ENCODE assay signal across 9 cellular contexts in the genomic region with DNA sequence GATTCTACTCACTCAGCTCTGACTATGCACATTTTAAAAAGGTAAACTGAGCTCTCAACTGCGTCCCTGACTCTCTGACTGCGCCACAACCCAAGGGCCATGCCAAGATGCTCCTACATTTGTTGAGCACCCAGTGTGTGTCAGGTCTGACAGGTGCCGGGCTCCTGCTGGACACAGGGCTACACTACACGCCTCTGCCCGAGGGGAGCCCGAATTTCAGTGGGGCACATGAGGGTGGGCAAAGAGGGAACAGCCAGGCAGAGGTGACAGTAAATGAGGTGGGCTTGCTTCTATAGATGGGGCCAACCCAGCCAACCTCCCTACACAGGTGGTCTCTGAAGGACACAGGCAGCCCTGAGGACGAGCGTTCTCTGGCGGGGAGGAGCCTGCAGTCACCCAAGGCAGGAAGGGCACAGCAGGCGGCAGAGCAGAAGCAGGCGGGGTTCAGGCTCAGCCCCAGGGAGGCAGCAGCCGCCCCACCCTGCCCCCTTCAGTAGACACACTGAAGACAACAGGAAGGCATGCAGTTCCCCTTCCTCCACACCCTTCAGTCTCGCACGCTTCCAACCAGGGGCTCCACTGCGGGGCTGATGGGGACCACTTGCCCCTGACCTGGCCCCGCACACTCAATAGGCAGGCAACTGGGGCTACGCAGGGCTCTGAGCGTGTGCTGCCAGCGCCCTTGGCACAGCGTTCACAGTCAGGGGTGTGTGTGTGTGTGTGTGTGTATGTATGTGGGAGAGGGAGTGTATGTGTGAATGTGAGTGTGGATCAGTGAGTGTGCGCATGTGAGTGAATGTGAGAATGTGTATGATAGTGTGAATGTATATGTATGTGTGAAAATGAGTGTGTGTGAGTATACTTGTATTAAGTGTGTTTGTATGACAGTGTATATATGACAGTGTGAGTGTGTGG.
DNase-seq lines count a peak whose midpoint lies in the region; ATAC-seq lines count a peak whose summit lies in the region.
"Had no signal": no experiment of that assay in that cellular context is flagged by ENCODE, and none has a peak within 500 bp of the region (broad histone marks: within the 10 kb centered on the region; RNA-seq: fewer than 3 reads in every experiment).

No MANE protein-coding gene starts in this region.

- H3K9me3 Mint-ChIP-seq in IgD-negative memory B cell: no peaks in the 10 kb centered on the region

- H3K4me1 Mint-ChIP-seq in IgD-negative memory B cell: peaks cover 0 to 12% (median 11%) of the 10 kb centered on the region in 3 donors

- H3K4me3 Mint-ChIP-seq in IgD-negative memory B cell: peak overlapping the region in 3 of 4 donors; percentile 48 to 74 (median 57)

- no peaks in the 10 kb centered on the region for H3K27me3 ChIP-seq in right cardiac atrium (ENCODE audit: control insufficient read depth, insufficient read depth)

- peaks cover 9% of the 10 kb centered on the region for H3K36me3 Mint-ChIP-seq in IgD-negative memory B cell

- H3K9me3 ChIP-seq in right cardiac atrium (ENCODE audit: control insufficient read depth, low read length): no peaks in the 10 kb centered on the region

- no peaks in the 10 kb centered on the region for H3K4me1 ChIP-seq in right cardiac atrium (ENCODE audit: control insufficient read depth, insufficient read depth, low read length)

- intact Hi-C loops in right cardiac atrium (cut with DNase I): no loop called here

- H3K27ac Mint-ChIP-seq in IgD-negative memory B cell: peak overlapping the region in 2 of 3 donors; percentile 18 to 53

- WGBS in right cardiac atrium: 84% methylated on average over 21 of the region's 21 CpGs

- DNase-seq in activated CD8-positive, alpha-beta memory T cell treated with anti-CD3 and anti-CD28 coated beads, Interleukin-2, amount 50 U/mL, for 48 hours: peak; percentile 81
- DNase-seq in right cardiac atrium (peak in 2 of 3 donors; percentile 73 to 74), SKM-1 (lab: John Stamatoyannopoulos, UW; ENCODE audit: unreplicated experiment) (no peak), DMS 273 treated with DMSO at 0.1 percent for 48 hours (lab: John Stamatoyannopoulos, UW) (no peak)
- DNase-seq in stimulated activated CD8-positive, alpha-beta memory T cell treated with anti-CD3 and anti-CD28 coated beads, Interleukin-15, amount 100 ng/mL, for 24 hours (ENCODE audit: low read depth): peak; percentile 21
- DNase-seq: mesenchymal stem cell had no signal

- no peak overlapping the region for H3K27ac ChIP-seq in right cardiac atrium (ENCODE audit: low read length)

- no peaks in the 10 kb centered on the region for H3K27me3 Mint-ChIP-seq in IgD-negative memory B cell

- peak; percentile 48 to 53 for ATAC-seq in right cardiac atrium
- ATAC-seq in HG03280 (IDR thresholded peaks at IDR 0.05; ENCODE audit: unreplicated experiment): no peak
- ATAC-seq in HG03196 (IDR thresholded peaks at IDR 0.05; ENCODE audit: unreplicated experiment): no peak

- H3K4me3 ChIP-seq in right cardiac atrium (ENCODE audit: low read length): no peak overlapping the region

Comparison
In these comparisons a context has a peak if more than half of its experiments do, and no peak if none do; other contexts are left out.
1. DNase-seq: peak in activated CD8-positive, alpha-beta memory T cell treated with anti-CD3 and anti-CD28 coated beads, Interleukin-2, amount 50 U/mL, for 48 hours (single experiment), right cardiac atrium (2 of 3) and stimulated activated CD8-positive, alpha-beta memory T cell treated with anti-CD3 and anti-CD28 coated beads, Interleukin-15, amount 100 ng/mL, for 24 hours (single experiment); none in SKM-1 (single experiment) and DMS 273 treated with DMSO at 0.1 percent for 48 hours (single experiment).
2. ATAC-seq: peak in right cardiac atrium (2 of 2); none in HG03280 (single experiment) and HG03196 (single experiment).